18 cellular contexts compared by ENCODE assay signal in the genomic region with DNA sequence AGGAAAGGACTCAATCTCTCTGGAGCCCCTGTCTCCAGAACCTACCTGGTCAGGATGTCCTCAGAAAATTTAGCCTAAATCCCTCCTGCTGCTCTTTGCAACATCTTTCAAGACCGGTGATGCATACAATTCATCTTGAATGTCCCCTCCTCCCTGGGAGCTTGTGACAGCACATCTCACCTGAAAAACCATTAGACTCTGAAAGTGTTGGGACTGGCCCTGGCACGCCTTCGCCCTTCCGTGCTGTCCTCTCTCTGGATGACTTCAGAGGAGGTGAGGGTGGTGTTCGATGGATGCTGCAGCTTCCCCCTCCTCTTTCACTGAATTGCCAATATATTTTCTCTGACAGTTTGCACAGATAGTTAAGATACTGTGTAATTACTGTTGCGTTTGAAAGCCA.
DNase-seq lines count a peak whose midpoint lies in the region; ATAC-seq and TF ChIP-seq lines count a peak whose summit lies in the region.
"Had no signal": no experiment of that assay in that cellular context is flagged by ENCODE, and none has a peak within 500 bp of the region (broad histone marks: within the 10 kb centered on the region; RNA-seq: fewer than 3 reads in every experiment).

No MANE protein-coding gene starts in this region.

- H3K9me3 ChIP-seq in Panc1 (ENCODE audit: control insufficient read depth, insufficient read depth, low read depth, low read length) (no peaks in the 10 kb centered on the region), left lung (no peaks in the 10 kb centered on the region), Caco-2 (no peaks in the 10 kb centered on the region)
- H3K9me3 ChIP-seq: BLaER1, HAP-1 had no signal

- ATAC-seq in Panc1 (no peak), left lung (no peak), HG02798 (IDR thresholded peaks at IDR 0.05; ENCODE audit: poor library complexity, unreplicated experiment) (no peak)
- ATAC-seq: CD8-positive, alpha-beta T cell had no signal

- BruUV-seq in Panc1 (replicated peaks; lab: Mats Ljungman, UMichigan) (no TSS peak), Caco-2 (replicated peaks; lab: Mats Ljungman, UMichigan) (no TSS peak)

- peak overlapping the region; percentile 99 for H3K27ac ChIP-seq in Panc1 (ENCODE audit: low read length)
- no peak overlapping the region for H3K27ac ChIP-seq in left lung
- H3K27ac ChIP-seq: 22Rv1, BLaER1, C4-2B had no signal

- POLR2A ChIA-PET in Panc1 (lab: Charles Lee) (no interaction called here), Caco-2 (lab: Charles Lee) (no interaction called here)

- no peak overlapping the region for H3K4me3 ChIP-seq in Panc1 (ENCODE audit: low read depth in 2 of 2, low read length in 2 of 2)
- H3K4me3 ChIP-seq in epithelial cell of esophagus (ENCODE audit: low read length) = no peak overlapping the region
- no peak overlapping the region for H3K4me3 ChIP-seq in left lung
- H3K4me3 ChIP-seq in Caco-2 (ENCODE audit: low read depth, low read length) = no peak overlapping the region
- H3K4me3 ChIP-seq: BLaER1, HAP-1 had no signal

- H3K27me3 Mint-ChIP-seq in Caco-2 (ENCODE audit: insufficient read depth, unreplicated experiment) = peaks cover 3% of the 10 kb centered on the region

- H3K4me1 Mint-ChIP-seq in Caco-2 (ENCODE audit: low read depth, unreplicated experiment) = peaks cover 7% of the 10 kb centered on the region
- H3K4me1 Mint-ChIP-seq: B cell; CD4-positive, CD25-positive, alpha-beta regulatory T cell had no signal

- TF ChIP-seq CTCF in Panc1 (IDR thresholded peaks at IDR 0.05) (no peak), epithelial cell of esophagus (IDR thresholded peaks at IDR 0.05; ENCODE audit: insufficient read depth, low read depth, low read length, missing control alignments) (no peak), left lung (IDR thresholded peaks at IDR 0.05) (no peak), Caco-2 (IDR thresholded peaks at IDR 0.05; ENCODE audit: insufficient read depth in 1 of 2, low read depth in 1 of 2, low read length in 1 of 2, severe bottlenecking in 1 of 2, unreplicated experiment in 1 of 2) (no peak)

- H3K36me3 ChIP-seq in Panc1 (ENCODE audit: control insufficient read depth, insufficient read depth, low read length) (no peaks in the 10 kb centered on the region), left lung (no peaks in the 10 kb centered on the region), Caco-2 (ENCODE audit: control insufficient read depth, insufficient read depth, low read length) (no peaks in the 10 kb centered on the region)
- H3K36me3 ChIP-seq: BLaER1, HAP-1 had no signal

- in situ Hi-C loops in Panc1 (cut with HindIII; ENCODE audit: low pct_unique_long_range_greater_than_20kb, low sequenced_read_pairs) = no loop called here

- CTCF ChIA-PET in Panc1 (lab: Charles Lee) (no interaction called here), Caco-2 (lab: Charles Lee) (no interaction called here)

- peaks cover 35% of the 10 kb centered on the region for H3K4me1 ChIP-seq in Panc1 (ENCODE audit: control insufficient read depth, insufficient read depth, low read length)
- no peaks in the 10 kb centered on the region for H3K4me1 ChIP-seq in left lung
- H3K4me1 ChIP-seq in Caco-2 = peaks cover 19% of the 10 kb centered on the region
- H3K4me1 ChIP-seq: BLaER1 had no signal

- H3K27me3 ChIP-seq in Panc1 (ENCODE audit: control insufficient read depth, insufficient read depth, low read length) (no peaks in the 10 kb centered on the region), left lung (peaks cover 0 to 71% of the 10 kb centered on the region in 2 donors), Caco-2 (replicated peaks; ENCODE audit: control insufficient read depth, insufficient read depth, low read length) (no peaks in the 10 kb centered on the region)

- H3K27ac Mint-ChIP-seq in Caco-2 (ENCODE audit: unreplicated experiment) = no peak overlapping the region
- H3K27ac Mint-ChIP-seq: B cell; CD4-positive, CD25-positive, alpha-beta regulatory T cell; CD8-positive, alpha-beta T cell had no signal

- intact Hi-C loops in Panc1 (cut with micrococcal nuclease; ENCODE audit: unreplicated experiment) (no loop called here), left lung (cut with DNase I) (no loop called here), Caco-2 (cut with micrococcal nuclease; ENCODE audit: unreplicated experiment) (no loop called here)

- DNase-seq in NCI-H1417 (lab: John Stamatoyannopoulos, UW) (peak; percentile 35 to 47 (median 46)), NCI-H1417 treated with DMSO at 0.1 percent for 48 hours (lab: John Stamatoyannopoulos, UW) (no peak), Panc1 (ENCODE audit: low read depth, low spot score) (no peak), epithelial cell of esophagus (ENCODE audit: low read depth) (peak; percentile 66), left lung (no peak), Caco-2 (no peak)
- DNase-seq: CD4-positive, CD25-positive, alpha-beta regulatory T cell; CD8-positive, alpha-beta T cell; DMS53; DMS79 treated with DMSO at 0.1 percent for 48 hours; GF-D8; GOT3 had no signal

- H3K9me3 Mint-ChIP-seq in Caco-2 (ENCODE audit: unreplicated experiment) = no peaks in the 10 kb centered on the region
- H3K9me3 Mint-ChIP-seq: CD4-positive, CD25-positive, alpha-beta regulatory T cell; CD8-positive, alpha-beta T cell had no signal

- no peak overlapping the region for H3K4me3 Mint-ChIP-seq in Caco-2 (ENCODE audit: unreplicated experiment)
- H3K4me3 Mint-ChIP-seq: B cell; CD4-positive, CD25-positive, alpha-beta regulatory T cell; CD8-positive, alpha-beta T cell had no signal

- no peaks in the 10 kb centered on the region for H3K36me3 Mint-ChIP-seq in Caco-2 (ENCODE audit: insufficient read depth, unreplicated experiment)
- H3K36me3 Mint-ChIP-seq: CD4-positive, CD25-positive, alpha-beta regulatory T cell; CD8-positive, alpha-beta T cell had no signal

Comparison
In these comparisons a context has a peak if more than half of its experiments do, and no peak if none do; other contexts are left out.
1. DNase-seq: peak in NCI-H1417 (3 of 3) and epithelial cell of esophagus (single experiment); none in NCI-H1417 treated with DMSO at 0.1 percent for 48 hours (single experiment), Panc1 (single experiment), left lung (0 of 2) and Caco-2 (0 of 2).